Comparison of ENCODE assay signal across 27 cellular contexts in the genomic region with DNA sequence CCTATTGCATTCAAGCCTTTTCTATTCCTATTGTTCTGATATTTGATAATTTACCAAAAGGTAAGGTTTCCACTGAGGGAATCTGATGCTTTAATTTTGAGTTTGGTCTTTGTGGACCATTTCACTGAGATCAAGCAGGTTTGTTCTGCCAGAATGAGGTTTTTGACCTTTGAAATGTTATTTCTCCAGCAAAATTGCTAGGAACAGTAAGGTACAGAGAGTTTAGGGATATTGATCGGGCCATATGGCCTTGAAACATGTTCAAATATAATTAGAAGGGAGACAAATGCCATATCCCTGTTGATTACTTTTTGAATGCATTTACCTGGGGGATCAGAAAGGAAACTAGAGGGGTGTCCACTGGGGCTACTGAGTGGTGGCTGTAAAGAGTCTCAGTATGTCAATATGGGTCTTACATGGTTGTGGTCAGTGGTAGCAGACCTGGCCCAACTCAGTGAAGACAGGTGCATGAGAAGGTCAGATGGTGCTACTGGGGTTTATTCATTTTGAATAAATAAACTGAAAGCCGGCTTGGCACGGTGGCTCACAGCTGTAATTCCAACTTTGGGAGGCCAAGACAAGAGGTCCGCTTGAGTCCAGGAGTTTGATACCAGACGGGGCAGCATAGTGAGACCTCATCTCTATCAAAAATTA.
"Had no signal": no experiment of that assay in that cellular context is flagged by ENCODE, and none has a peak within 500 bp of the region (broad histone marks: within the 10 kb centered on the region; RNA-seq: fewer than 3 reads in every experiment).

No MANE protein-coding gene starts in this region.

- DNase-seq: hippocampal formation; kidney glomerular epithelial cell; left cardiac atrium; left lung; mesendoderm; naive B cell; natural killer cell; nephron progenitor cell; occipital lobe; ovary; retina; right cardiac atrium; sigmoid colon; small intestine; spleen; stimulated activated CD4-positive, alpha-beta T cell treated with anti-CD3 and anti-CD28 coated beads, Interleukin-4, amount 100 ng/mL, for 24 hours; stimulated activated naive CD4-positive, alpha-beta T cell treated with Interleukin-2 at 50 U/mL for 16 hours; stimulated activated naive CD8-positive, alpha-beta T cell treated with anti-CD3 and anti-CD28 coated beads, Interleukin-15, amount 100 ng/mL, for 72 hours had no signal

- H3K9me3 ChIP-seq: left lung, neutrophil, ovary, prostate gland, sigmoid colon, spleen, tibial nerve, vagina had no signal

- H3K4me2 ChIP-seq: neural progenitor cell had no signal

- H3K9me3 Mint-ChIP-seq: mesothelial cell of epicardium; naive B cell; natural killer cell; nephron progenitor cell; neural progenitor cell; stimulated activated effector memory CD8-positive, alpha-beta T cell treated with anti-CD3 and anti-CD28 coated beads, Interleukin-12 subunit alpha, Interleukin-12 subunit beta, amount 100 ng/mL, for 72 hours; stimulated activated naive CD8-positive, alpha-beta T cell treated with anti-CD3 and anti-CD28 coated beads, Interleukin-15, amount 100 ng/mL, for 72 hours; type B pancreatic cell had no signal

- H3K36me3 Mint-ChIP-seq: mesothelial cell of epicardium; naive B cell; natural killer cell; neural progenitor cell; stimulated activated effector memory CD8-positive, alpha-beta T cell treated with anti-CD3 and anti-CD28 coated beads, Interleukin-12 subunit alpha, Interleukin-12 subunit beta, amount 100 ng/mL, for 72 hours; type B pancreatic cell had no signal

- H3K27ac ChIP-seq: left lung, neural progenitor cell, neutrophil, ovary, prostate gland, sigmoid colon, spleen, tibial nerve, vagina had no signal

- H3K4me1 Mint-ChIP-seq: naive B cell; natural killer cell; stimulated activated effector memory CD8-positive, alpha-beta T cell treated with anti-CD3 and anti-CD28 coated beads, Interleukin-12 subunit alpha, Interleukin-12 subunit beta, amount 100 ng/mL, for 72 hours; stimulated activated naive CD8-positive, alpha-beta T cell treated with anti-CD3 and anti-CD28 coated beads, Interleukin-15, amount 100 ng/mL, for 72 hours had no signal

- H3K9ac ChIP-seq: neural progenitor cell had no signal

- H3K27ac Mint-ChIP-seq: mesothelial cell of epicardium; naive B cell; natural killer cell; neural progenitor cell; stimulated activated effector memory CD8-positive, alpha-beta T cell treated with anti-CD3 and anti-CD28 coated beads, Interleukin-12 subunit alpha, Interleukin-12 subunit beta, amount 100 ng/mL, for 72 hours; stimulated activated naive CD8-positive, alpha-beta T cell treated with anti-CD3 and anti-CD28 coated beads, Interleukin-15, amount 100 ng/mL, for 72 hours; type B pancreatic cell had no signal

- H3K27me3 Mint-ChIP-seq: stimulated activated naive CD8-positive, alpha-beta T cell treated with anti-CD3 and anti-CD28 coated beads, Interleukin-15, amount 100 ng/mL, for 72 hours had no signal

- H3K4me3 Mint-ChIP-seq: mesothelial cell of epicardium; naive B cell; natural killer cell; nephron progenitor cell; neural progenitor cell; stimulated activated effector memory CD8-positive, alpha-beta T cell treated with anti-CD3 and anti-CD28 coated beads, Interleukin-12 subunit alpha, Interleukin-12 subunit beta, amount 100 ng/mL, for 72 hours; stimulated activated naive CD8-positive, alpha-beta T cell treated with anti-CD3 and anti-CD28 coated beads, Interleukin-15, amount 100 ng/mL, for 72 hours; type B pancreatic cell had no signal

- H3K36me3 ChIP-seq: left lung, neural progenitor cell, neutrophil, ovary, prostate gland, sigmoid colon, spleen, tibial nerve, vagina had no signal

- H2AFZ ChIP-seq: neural progenitor cell had no signal

- H3K4me1 ChIP-seq: left lung, prostate gland, sigmoid colon, tibial nerve, vagina had no signal

- H3K4me3 ChIP-seq: left lung, lung, neural progenitor cell, ovary, prostate gland, sigmoid colon, spleen, tibial nerve, vagina had no signal

- H3K27me3 ChIP-seq: neural progenitor cell, ovary, sigmoid colon, tibial nerve, vagina had no signal
